ENCODE assay signal across 18 cellular contexts in genomic region chr9:138118601-138119071, GRCh38.
A peak's percentile ranks its signal among the peaks of the same experiment; 100 is the strongest.
DNase-seq lines count a peak whose midpoint lies in the region; ATAC-seq and TF ChIP-seq lines count a peak whose summit lies in the region.
"Had no signal": no experiment of that assay in that cellular context is flagged by ENCODE, and none has a peak within 500 bp of the region (broad histone marks: within the 10 kb centered on the region; RNA-seq: fewer than 3 reads in every experiment).

No MANE protein-coding gene starts in this region.

- no peak overlapping the region for H3K56ac ChIP-seq in H9 (ENCODE audit: insufficient read length, low read depth, low read length)

- no peak overlapping the region for H3K4ac ChIP-seq in H9 (ENCODE audit: low read depth, low read length)

- H3K36me3 ChIP-seq in BLaER1 treated with 17β-estradiol and CSF1 and Interleukin-3, amounts not matched to agents 10 nM and 100 nM = no peaks in the 10 kb centered on the region
- H3K36me3 ChIP-seq in hepatocyte (replicated peaks; ENCODE audit: insufficient read depth, low read depth) (no peaks in the 10 kb centered on the region), osteoblast (ENCODE audit: insufficient read depth, low read length) (no peaks in the 10 kb centered on the region)

- no peak overlapping the region for H3K27ac Mint-ChIP-seq in H9
- no peak overlapping the region for H3K27ac Mint-ChIP-seq in activated CD8-positive, alpha-beta T cell treated with anti-CD3 and anti-CD28 coated beads for 36 hours
- H3K27ac Mint-ChIP-seq: CD8-positive, alpha-beta T cell had no signal

- H3K27me3 ChIP-seq in BLaER1 treated with 17β-estradiol and CSF1 and Interleukin-3, amounts not matched to agents 10 nM and 100 nM = no peaks in the 10 kb centered on the region
- H3K27me3 ChIP-seq in H9 (ENCODE audit: insufficient read depth, low read length) (no peaks in the 10 kb centered on the region), hepatocyte (no peaks in the 10 kb centered on the region), osteoblast (ENCODE audit: insufficient read depth, low read length) (no peaks in the 10 kb centered on the region)

- no peaks in the 10 kb centered on the region for H3K4me1 Mint-ChIP-seq in H9
- no peaks in the 10 kb centered on the region for H3K4me1 Mint-ChIP-seq in activated CD8-positive, alpha-beta T cell treated with anti-CD3 and anti-CD28 coated beads for 36 hours (ENCODE audit: low read depth)

- H2AK5ac ChIP-seq in H9 (ENCODE audit: insufficient read length, low read length) = no peak overlapping the region

- peaks cover 0 to 6% (median 0%) of the 10 kb centered on the region in 11 experiments; a peak in 3 of 22 replicates for H4K20me1 ChIP-seq in BLaER1 treated with 17β-estradiol and CSF1 and Interleukin-3, amounts not matched to agents 10 nM and 100 nM
- H4K20me1 ChIP-seq in H9 (ENCODE audit: control insufficient read depth, insufficient read depth, insufficient read length) (no peaks in the 10 kb centered on the region), hepatocyte (ENCODE audit: insufficient read depth, poor library complexity, severe bottlenecking) (no peaks in the 10 kb centered on the region), osteoblast (ENCODE audit: insufficient read depth, low read length) (no peaks in the 10 kb centered on the region)

- H3K4me3 ChIP-seq in BLaER1 treated with 17β-estradiol and CSF1 and Interleukin-3, amounts not matched to agents 10 nM and 100 nM = no peak overlapping the region
- H3K4me3 ChIP-seq in hepatocyte = no peak overlapping the region
- H3K4me3 ChIP-seq in osteoblast (ENCODE audit: insufficient read depth, low read length) = no peak overlapping the region

- H3K23ac ChIP-seq in H9 (ENCODE audit: insufficient read length, low read depth, low read length) = no peak overlapping the region

- H3K23me2 ChIP-seq in H9 (ENCODE audit: insufficient read length, low read depth, low read length, poor library complexity, severe bottlenecking) = no peaks in the 10 kb centered on the region

- WGBS in H9 (ENCODE audit: extremely low coverage, insufficient read length, low lambda C conversion rate) = no CpG with 5 or more reads among the region's 14 CpGs
- 92% methylated on average over 9 of the region's 14 CpGs for WGBS in hepatocyte (ENCODE audit: low lambda C conversion rate, missing lambda C conversion rate)

- CTCF ChIA-PET in activated CD8-positive, alpha-beta T cell treated with anti-CD3 and anti-CD28 coated beads for 36 hours (lab: Charles Lee) = no interaction called here

- H3K9me3 ChIP-seq in BLaER1 treated with 17β-estradiol and CSF1 and Interleukin-3, amounts not matched to agents 10 nM and 100 nM (replicated peaks in 1 of 11) = no peaks in the 10 kb centered on the region
- peaks cover 43% of the 10 kb centered on the region for H3K9me3 ChIP-seq in H9 (ENCODE audit: control insufficient read depth, low read depth, low read length)
- H3K9me3 ChIP-seq in hepatocyte (ENCODE audit: low read depth) = no peaks in the 10 kb centered on the region
- H3K9me3 ChIP-seq in osteoblast (ENCODE audit: low read depth, low read length) = no peaks in the 10 kb centered on the region

- ATAC-seq in HG02981 (IDR thresholded peaks at IDR 0.05; ENCODE audit: unreplicated experiment) = no peak
- no peak for ATAC-seq in activated CD8-positive, alpha-beta T cell treated with anti-CD3 and anti-CD28 coated beads for 36 hours
- ATAC-seq: CD8-positive, alpha-beta T cell had no signal

- DNase-seq in H9 (peak; percentile 19), hepatocyte (ENCODE audit: low spot score) (peak; percentile 2), osteoblast (ENCODE audit: insufficient read length, low spot score, missing footprints) (peak; percentile 49), glomerular visceral epithelial cell (ENCODE audit: extremely low spot score) (no peak)
- DNase-seq in activated CD8-positive, alpha-beta T cell treated with anti-CD3 and anti-CD28 coated beads for 36 hours = no peak
- DNase-seq: Calu3; CD8-positive, alpha-beta T cell; Kasumi-1; NCI-H1694; NCI-H2081; NCI-H2171; NCI-H345; NCI-H524; NCI-H82; OCI-M1; Right ventricle myocardium superior had no signal

- no peak overlapping the region for H2BK120ac ChIP-seq in H9 (ENCODE audit: low read depth, low read length, poor library complexity, severe bottlenecking)

- POLR2A ChIA-PET in activated CD8-positive, alpha-beta T cell treated with anti-CD3 and anti-CD28 coated beads for 36 hours (lab: Charles Lee) = no interaction called here

- H3K9ac ChIP-seq in BLaER1 treated with 17β-estradiol and CSF1 and Interleukin-3, amounts not matched to agents 10 nM and 100 nM = no peak overlapping the region
- no peak overlapping the region for H3K9ac ChIP-seq in H9 (ENCODE audit: extremely low read depth, insufficient read length, low read length)

- H4K8ac ChIP-seq in H9 (replicated peaks; ENCODE audit: insufficient read length, low read depth, low read length) = no peak overlapping the region

- H3K36me3 Mint-ChIP-seq in H9 (ENCODE audit: insufficient read depth in 1 of 3, low read depth in 3 of 3) = peaks cover 31 to 69% (median 33%) of the 10 kb centered on the region in 3 experiments
- H3K36me3 Mint-ChIP-seq in activated CD8-positive, alpha-beta T cell treated with anti-CD3 and anti-CD28 coated beads for 36 hours (ENCODE audit: low read depth) = no peaks in the 10 kb centered on the region
- H3K36me3 Mint-ChIP-seq: CD8-positive, alpha-beta T cell had no signal

- TF ChIP-seq CTCF in H9 (conservative IDR thresholded peaks at IDR 0.05) (no peak), hepatocyte (IDR thresholded peaks at IDR 0.05; ENCODE audit: poor library complexity) (no peak), osteoblast (IDR thresholded peaks at IDR 0.05; ENCODE audit: extremely low read depth, low read depth, low read length) (no peak)
- TF ChIP-seq CTCF in activated CD8-positive, alpha-beta T cell treated with anti-CD3 and anti-CD28 coated beads for 36 hours (IDR thresholded peaks at IDR 0.05) = no peak

- H4K91ac ChIP-seq in H9 (ENCODE audit: insufficient read length, low read depth, low read length) = no peak overlapping the region

- H3K18ac ChIP-seq in H9 (ENCODE audit: insufficient read length, low read depth, low read length) = no peak overlapping the region

- no peaks in the 10 kb centered on the region for H3K79me2 ChIP-seq in H9 (ENCODE audit: insufficient read depth, low read length)
- H3K79me2 ChIP-seq in hepatocyte = no peaks in the 10 kb centered on the region
- no peaks in the 10 kb centered on the region for H3K79me2 ChIP-seq in osteoblast (ENCODE audit: insufficient read depth, low read length)

- H3K9me3 Mint-ChIP-seq in H9 = peaks cover 42 to 88% of the 10 kb centered on the region in 2 experiments
- no peaks in the 10 kb centered on the region for H3K9me3 Mint-ChIP-seq in activated CD8-positive, alpha-beta T cell treated with anti-CD3 and anti-CD28 coated beads for 36 hours
- H3K9me3 Mint-ChIP-seq: CD8-positive, alpha-beta T cell had no signal

- peak overlapping the region in 6 of 11 experiments; percentile 74 to 90 (median 81); a peak in 8 of 22 replicates for H3K4me2 ChIP-seq in BLaER1 treated with 17β-estradiol and CSF1 and Interleukin-3, amounts not matched to agents 10 nM and 100 nM
- H3K4me2 ChIP-seq in H9 (ENCODE audit: insufficient read depth, insufficient read length, low read length) = no peak overlapping the region
- no peak overlapping the region for H3K4me2 ChIP-seq in hepatocyte
- H3K4me2 ChIP-seq in osteoblast (ENCODE audit: insufficient read depth, low read length) = no peak overlapping the region

- no peak overlapping the region for H2AFZ ChIP-seq in H9 (ENCODE audit: low read length)
- H2AFZ ChIP-seq in hepatocyte = no peak overlapping the region
- no peak overlapping the region for H2AFZ ChIP-seq in osteoblast (ENCODE audit: low read length)

- H3K27ac ChIP-seq in BLaER1 treated with 17β-estradiol and CSF1 and Interleukin-3, amounts not matched to agents 10 nM and 100 nM = no peak overlapping the region
- H3K27ac ChIP-seq in H9 (ENCODE audit: insufficient read length, low read depth, low read length) (no peak overlapping the region), hepatocyte (no peak overlapping the region), osteoblast (ENCODE audit: low read depth, low read length) (no peak overlapping the region)

- H2BK12ac ChIP-seq in H9 (ENCODE audit: insufficient read length, low read depth, low read length) = no peak overlapping the region

- H2BK20ac ChIP-seq in H9 (ENCODE audit: low read depth, low read length, poor library complexity, severe bottlenecking) = no peak overlapping the region

- H4K5ac ChIP-seq in H9 (ENCODE audit: insufficient read length, low read depth, low read length) = no peak overlapping the region

- H3K79me1 ChIP-seq in H9 (ENCODE audit: insufficient read depth, low read depth, low read length, poor library complexity, severe bottlenecking) = no peaks in the 10 kb centered on the region

- no peak overlapping the region for H3K4me3 Mint-ChIP-seq in H9
- H3K4me3 Mint-ChIP-seq in activated CD8-positive, alpha-beta T cell treated with anti-CD3 and anti-CD28 coated beads for 36 hours = no peak overlapping the region
- H3K4me3 Mint-ChIP-seq: CD8-positive, alpha-beta T cell had no signal

- peaks cover 9% of the 10 kb centered on the region for H3K27me3 Mint-ChIP-seq in H9 (ENCODE audit: low read depth)
- H3K27me3 Mint-ChIP-seq in activated CD8-positive, alpha-beta T cell treated with anti-CD3 and anti-CD28 coated beads for 36 hours = peaks cover 3% of the 10 kb centered on the region

- H3T11ph ChIP-seq in H9 (ENCODE audit: low read length) = no peak overlapping the region

- H2BK15ac ChIP-seq in H9 (ENCODE audit: low read depth, low read length) = no peak overlapping the region

- no peak overlapping the region for H3K14ac ChIP-seq in H9 (ENCODE audit: insufficient read depth, low read length)

- no peaks in the 10 kb centered on the region for H3K9me2 ChIP-seq in hepatocyte (replicated peaks; ENCODE audit: insufficient read depth)

- intact Hi-C loops in activated CD8-positive, alpha-beta T cell treated with anti-CD3 and anti-CD28 coated beads for 36 hours (cut with micrococcal nuclease) = no loop called here

- no peak overlapping the region for H2BK5ac ChIP-seq in H9 (ENCODE audit: insufficient read length, low read length)

- H3K4me1 ChIP-seq in BLaER1 treated with 17β-estradiol and CSF1 and Interleukin-3, amounts not matched to agents 10 nM and 100 nM = peaks cover 35 to 44% (median 40%) of the 10 kb centered on the region in 10 experiments
- H3K4me1 ChIP-seq in H9 (ENCODE audit: insufficient read depth, low read length) (no peaks in the 10 kb centered on the region), hepatocyte (ENCODE audit: insufficient read depth) (no peaks in the 10 kb centered on the region), osteoblast (ENCODE audit: insufficient read depth, low read length) (no peaks in the 10 kb centered on the region)

Comparison
In these comparisons a context has a peak if more than half of its experiments do, and no peak if none do; other contexts are left out.
1. H3K4me2 ChIP-seq: peak in BLaER1 treated with 17β-estradiol and CSF1 and Interleukin-3, amounts not matched to agents 10 nM and 100 nM (6 of 11); none in H9 (single experiment), hepatocyte (single experiment) and osteoblast (single experiment).
2. DNase-seq: peak in H9 (single experiment), hepatocyte (single experiment) and osteoblast (single experiment); none in activated CD8-positive, alpha-beta T cell treated with anti-CD3 and anti-CD28 coated beads for 36 hours (single experiment) and glomerular visceral epithelial cell (single experiment).